ENCODE assay signal across 33 cellular contexts in the genomic region with DNA sequence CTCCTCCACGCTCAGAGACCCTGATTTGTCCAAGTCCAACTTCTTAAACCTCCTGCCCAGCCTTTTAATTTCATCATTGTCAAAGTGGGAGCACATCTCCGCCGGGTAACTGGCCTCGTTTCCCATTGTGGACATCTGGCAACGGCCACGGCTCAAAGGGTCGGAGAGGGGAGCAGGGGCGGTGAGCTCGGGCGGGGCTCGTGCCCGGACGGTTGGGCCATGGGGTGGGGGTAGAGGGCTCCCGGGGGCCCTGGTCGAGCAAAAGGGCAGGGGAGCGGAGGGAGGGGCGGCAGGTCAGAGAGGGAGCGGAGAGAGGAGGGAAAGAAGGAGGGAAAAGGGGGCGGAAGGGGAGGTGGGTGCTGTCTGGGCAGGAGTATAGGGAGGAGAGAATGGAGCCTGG. TPM values are rescaled to one million over a fixed set of nuclear protein-coding genes. Genes with fewer than 3 reads are reported as not detected.
"Had no signal": no experiment of that assay in that cellular context is flagged by ENCODE, and none has a peak within 500 bp of the region (broad histone marks: within the 10 kb centered on the region; RNA-seq: fewer than 3 reads in every experiment).

A gene with protein sequence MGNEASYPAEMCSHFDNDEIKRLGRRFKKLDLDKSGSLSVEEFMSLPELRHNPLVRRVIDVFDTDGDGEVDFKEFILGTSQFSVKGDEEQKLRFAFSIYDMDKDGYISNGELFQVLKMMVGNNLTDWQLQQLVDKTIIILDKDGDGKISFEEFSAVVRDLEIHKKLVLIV (minus strand): TSS at position 174 of the 400 bp plus-strand sequence. CDS start 48 bp downstream, at position 126.

- H3K4me1 Mint-ChIP-seq: mesothelial cell of epicardium; naive B cell; natural killer cell; stimulated activated naive B cell treated with anti-CD40 and anti-IgM and Interleukin-4, amounts not matched to agents 10 μg/mL and 1 μg/mL and 100 μg/mL, for 72 hours had no signal

- H3K36me3 Mint-ChIP-seq: mesothelial cell of epicardium; naive B cell; natural killer cell; stimulated activated naive B cell treated with anti-CD40 and anti-IgM and Interleukin-4, amounts not matched to agents 10 μg/mL and 1 μg/mL and 100 μg/mL, for 72 hours had no signal

- H3K4me2 ChIP-seq: hepatocyte, smooth muscle cell had no signal

- H3K36me3 ChIP-seq: left ventricle myocardium inferior, ovary, right atrium auricular region, right lobe of liver, thyroid gland, transverse colon, upper lobe of left lung, vagina had no signal

- H3K27ac ChIP-seq: hepatocyte, left ventricle myocardium inferior, ovary, right atrium auricular region, right lobe of liver, thyroid gland, transverse colon, upper lobe of left lung, vagina had no signal

- H3K79me2 ChIP-seq: hepatocyte had no signal

- H3K27ac Mint-ChIP-seq: mesothelial cell of epicardium; natural killer cell; progenitor cell of endocrine pancreas; stimulated activated naive B cell treated with anti-CD40 and anti-IgM and Interleukin-4, amounts not matched to agents 10 μg/mL and 1 μg/mL and 100 μg/mL, for 72 hours; stimulated activated naive CD8-positive, alpha-beta T cell treated with anti-CD3 and anti-CD28 coated beads, Interleukin-15, Interleukin-2, amounts not matched to agents 100 ng/mL and 50 ng/mL, for 24 hours had no signal

- H3K4me3 Mint-ChIP-seq: mesothelial cell of epicardium; naive B cell; natural killer cell; stimulated activated naive B cell treated with anti-CD40 and anti-IgM and Interleukin-4, amounts not matched to agents 10 μg/mL and 1 μg/mL and 100 μg/mL, for 72 hours; stimulated activated naive CD8-positive, alpha-beta T cell treated with anti-CD3 and anti-CD28 coated beads, Interleukin-15, Interleukin-2, amounts not matched to agents 100 ng/mL and 50 ng/mL, for 24 hours had no signal

- H3K27me3 Mint-ChIP-seq: stimulated activated naive CD8-positive, alpha-beta T cell treated with anti-CD3 and anti-CD28 coated beads, Interleukin-15, Interleukin-2, amounts not matched to agents 100 ng/mL and 50 ng/mL, for 24 hours had no signal

- H3K4me1 ChIP-seq: left ventricle myocardium inferior, right atrium auricular region, right lobe of liver, thyroid gland, transverse colon, upper lobe of left lung, vagina had no signal

- H3K9me3 ChIP-seq: left ventricle myocardium inferior, ovary, right atrium auricular region, right lobe of liver, thyroid gland, transverse colon, upper lobe of left lung, vagina had no signal

- H3K4me3 ChIP-seq: hepatocyte, left ventricle myocardium inferior, lung, ovary, right atrium auricular region, right lobe of liver, smooth muscle cell, thyroid gland, transverse colon, upper lobe of left lung, vagina had no signal

- DNase-seq: islet precursor cell; left ventricle myocardium inferior; mesendoderm; naive B cell; natural killer cell; ovary; right lobe of liver; stimulated activated CD4-positive, alpha-beta T cell treated with anti-CD3 and anti-CD28 coated beads, Interleukin-1b, Interleukin-23, amount 100 ng/mL, for 48 hours; stimulated activated CD4-positive, alpha-beta T cell treated with anti-CD3 and anti-CD28 coated beads, Interleukin-2, amount 100 ng/mL, for 48 hours; stimulated activated CD4-positive, alpha-beta T cell treated with anti-CD3 and anti-CD28 coated beads, Interleukin-4, amount 100 ng/mL, for 4 hours; stimulated activated CD8-positive, alpha-beta memory T cell treated with anti-CD3 and anti-CD28 coated beads, Interleukin-4, amount 100 ng/mL, for 48 hours; stimulated activated naive B cell treated with anti-CD40 and anti-IgM and Interleukin-4, amounts not matched to agents 10 μg/mL and 1 μg/mL and 100 μg/mL, for 72 hours; substantia nigra; thyroid gland; transverse colon had no signal

- H3K27me3 ChIP-seq: ovary, right atrium auricular region, right lobe of liver, thyroid gland, transverse colon, upper lobe of left lung, vagina had no signal

- H3K9me3 Mint-ChIP-seq: mesothelial cell of epicardium; natural killer cell; stimulated activated naive B cell treated with anti-CD40 and anti-IgM and Interleukin-4, amounts not matched to agents 10 μg/mL and 1 μg/mL and 100 μg/mL, for 72 hours; stimulated activated naive CD8-positive, alpha-beta T cell treated with anti-CD3 and anti-CD28 coated beads, Interleukin-15, Interleukin-2, amounts not matched to agents 100 ng/mL and 50 ng/mL, for 24 hours had no signal

- ATAC-seq: natural killer cell; stimulated activated naive B cell treated with anti-CD40 and anti-IgM and Interleukin-4, amounts not matched to agents 10 μg/mL and 1 μg/mL and 100 μg/mL, for 72 hours had no signal

- H2AFZ ChIP-seq: hepatocyte had no signal

RNA-seq across cellular contexts. Expression of the gene that starts here (rescaled TPM):
- total RNA-seq: hepatocyte, kidney epithelial cell, left ventricle myocardium inferior, lower leg skin, lung, mononuclear cell, natural killer cell, omental fat pad, ovary, progenitor cell of endocrine pancreas, pulmonary artery endothelial cell, renal cortical epithelial cell, right atrium auricular region, right lobe of liver, skeletal muscle tissue, smooth muscle cell, transverse colon, upper lobe of left lung, vagina had no signal
- polyA plus RNA-seq: hepatocyte, lung, neural cell, ovary, smooth muscle cell, urinary bladder had no signal
